8 cellular contexts compared by ENCODE assay signal in genomic region chr14:93619176-93619793, GRCh38.
A peak's percentile ranks its signal among the peaks of the same experiment; 100 is the strongest.
DNase-seq lines count a peak whose midpoint lies in the region; ATAC-seq, FAIRE-seq and TF ChIP-seq lines count a peak whose summit lies in the region.

No MANE protein-coding gene starts in this region.

- H3K27me3 ChIP-seq in mammary epithelial cell (ENCODE audit: insufficient read depth, low read length), result no peaks in the 10 kb centered on the region
- H3K27me3 ChIP-seq in lower lobe of right lung (ENCODE audit: low read depth), result no peaks in the 10 kb centered on the region

- no peaks in the 10 kb centered on the region for H4K20me1 ChIP-seq in mammary epithelial cell (ENCODE audit: insufficient read depth, low read length)

- dilution Hi-C loops in mammary epithelial cell (cut with HindIII; ENCODE audit: low sequenced_read_pairs), result no loop called here

- H3K9me3 ChIP-seq in mammary epithelial cell (replicated peaks; ENCODE audit: insufficient read depth, low read length), result no peaks in the 10 kb centered on the region
- no peaks in the 10 kb centered on the region for H3K9me3 ChIP-seq in lower lobe of right lung

- peak; percentile 58 to 71 for TF ChIP-seq CTCF in mammary epithelial cell (conservative IDR thresholded peaks at IDR 0.05 in 1 of 2, IDR thresholded peaks at IDR 0.05 in 1 of 2; ENCODE audit: extremely low read depth in 1 of 2, insufficient read depth in 1 of 2, low read depth in 1 of 2, low read length in 2 of 2)
- TF ChIP-seq CTCF in lower lobe of right lung (IDR thresholded peaks at IDR 0.05), result peak; percentile 52

- DNase-seq in D341Med (ENCODE audit: low spot score) (peak; percentile 62), H54 (ENCODE audit: insufficient read length, low spot score) (peak; percentile 4), NCI-H748 treated with DMSO at 0.1 percent for 48 hours (lab: John Stamatoyannopoulos, UW) (peak; percentile 54), mammary epithelial cell (peak; percentile 14), lower lobe of right lung (no peak), NCI-H187 (lab: John Stamatoyannopoulos, UW) (no peak)
- DNase-seq in activated effector memory CD4-positive, alpha-beta T cell treated with Interleukin-2 at 50 U/mL for 16 hours, result no peak

- no peak for ATAC-seq in lower lobe of right lung
- no peak for ATAC-seq in GM21367 (IDR thresholded peaks at IDR 0.05; ENCODE audit: unreplicated experiment)

- BruUV-seq in mammary epithelial cell (replicated peaks; lab: Mats Ljungman, UMichigan), result no TSS peak

- peak overlapping the region; percentile 26 for H2AFZ ChIP-seq in mammary epithelial cell (ENCODE audit: low read depth, low read length)

- 40% methylated on average over 7 of the region's 7 CpGs for WGBS in mammary epithelial cell (ENCODE audit: low coverage, missing lambda C conversion rate)

- CTCF ChIA-PET in mammary epithelial cell (lab: Charles Lee; ENCODE audit: low non-redundant PET), result interaction anchor here (0.6 kb wide), 1 partner anchor 442 kb away, joined by 4 read pairs; no protein-coding TSS in a partner anchor

- H3K4me2 ChIP-seq in mammary epithelial cell (ENCODE audit: insufficient read depth, low read depth, low read length), result no peak overlapping the region

- H3K36me3 ChIP-seq in mammary epithelial cell (ENCODE audit: insufficient read depth, low read length), result no peaks in the 10 kb centered on the region
- no peaks in the 10 kb centered on the region for H3K36me3 ChIP-seq in lower lobe of right lung

- intact Hi-C loops in mammary epithelial cell (cut with micrococcal nuclease), result loop anchor here (1.0 to 5.0 kb wide), 4 partner anchors 77 to 506 kb away; partner anchors contain the start of genes GON7 and UBR7
- intact Hi-C loops in lower lobe of right lung (cut with DNase I), result no loop called here

- H3K4me1 ChIP-seq in mammary epithelial cell (ENCODE audit: insufficient read depth, low read length) (no peaks in the 10 kb centered on the region), lower lobe of right lung (no peaks in the 10 kb centered on the region)

- H3K27ac ChIP-seq in mammary epithelial cell (ENCODE audit: insufficient read depth, low read depth, low read length) (no peak overlapping the region), lower lobe of right lung (no peak overlapping the region)

- FAIRE-seq in H54 (lab: Jason Lieb, UNC), result no peak

- no peak for TF ChIP-seq POLR2A in H54 (IDR thresholded peaks at IDR 0.05; ENCODE audit: low read depth, low read length)

- in situ Hi-C loops in mammary epithelial cell (cut with MboI; ENCODE audit: low sequenced_read_pairs in 2 of 2), result no loop called here

- H3K4me3 ChIP-seq in mammary epithelial cell (replicated peaks in 1 of 3; ENCODE audit: insufficient read depth in 1 of 3, low read depth in 2 of 3, low read length in 3 of 3) (no peak overlapping the region), lower lobe of right lung (no peak overlapping the region)

- H3K9ac ChIP-seq in mammary epithelial cell (ENCODE audit: insufficient read depth, low read length), result no peak overlapping the region

- no peaks in the 10 kb centered on the region for H3K79me2 ChIP-seq in mammary epithelial cell (ENCODE audit: insufficient read depth, low read length)

Comparison
In these comparisons a context has a peak if more than half of its experiments do, and no peak if none do; other contexts are left out.
1. DNase-seq: peak in D341Med (single experiment), H54 (single experiment), NCI-H748 treated with DMSO at 0.1 percent for 48 hours (single experiment) and mammary epithelial cell (single experiment); none in lower lobe of right lung (single experiment), activated effector memory CD4-positive, alpha-beta T cell treated with Interleukin-2 at 50 U/mL for 16 hours (single experiment) and NCI-H187 (0 of 2).